In the genomic region with DNA sequence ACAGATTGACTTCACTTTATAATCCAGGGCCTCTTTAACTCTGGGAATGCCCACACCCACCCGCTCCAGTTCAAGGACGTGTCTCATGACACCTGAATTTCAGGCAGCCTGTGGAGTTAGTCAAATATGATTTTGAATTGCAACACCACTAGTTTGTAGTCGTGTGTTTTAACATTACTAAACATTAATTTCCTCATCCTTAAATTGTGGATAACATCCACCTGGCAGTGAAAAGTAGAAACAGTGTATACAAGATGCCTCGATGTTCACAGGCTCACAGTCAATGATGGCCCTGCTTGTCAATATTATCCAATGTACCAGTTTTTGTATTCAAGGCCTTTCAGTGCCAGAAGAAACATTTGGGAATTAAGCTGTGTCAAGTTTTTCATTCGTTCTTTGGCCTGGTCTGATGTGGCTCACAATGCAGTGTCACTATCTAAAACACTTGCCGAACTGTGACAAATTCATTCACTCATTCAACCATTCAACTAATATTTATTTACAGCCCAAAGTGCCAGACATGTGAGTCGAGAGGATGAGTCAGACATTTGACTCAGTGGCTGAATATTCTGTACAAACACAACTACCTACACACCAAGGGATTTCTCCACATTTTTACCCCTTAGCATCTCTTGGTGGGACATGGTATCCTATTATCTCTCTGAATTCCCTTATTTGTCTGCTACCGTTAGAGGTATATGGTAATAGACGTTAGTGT, we compare ENCODE assay signal across 8 cellular contexts. TPM values are rescaled to one million over a fixed set of nuclear protein-coding genes. Genes with fewer than 3 reads are reported as not detected.
A peak's percentile ranks its signal among the peaks of the same experiment; 100 is the strongest.
DNase-seq lines count a peak whose midpoint lies in the region; ATAC-seq and TF ChIP-seq lines count a peak whose summit lies in the region.
"Had no signal": no experiment of that assay in that cellular context is flagged by ENCODE, and none has a peak within 500 bp of the region (broad histone marks: within the 10 kb centered on the region; RNA-seq: fewer than 3 reads in every experiment).

No MANE protein-coding gene starts in this region.

- H3K27ac ChIP-seq in SJSA1 (no peak overlapping the region), upper lobe of left lung (peak overlapping the region in 3 of 4 donors; percentile 16 to 49 (median 35))

- TF ChIP-seq EP300 in upper lobe of left lung (IDR thresholded peaks at IDR 0.05) = peak in 1 of 4 donors; percentile 4

- TF ChIP-seq CTCF in fibroblast of the aortic adventitia (IDR thresholded peaks at IDR 0.05; ENCODE audit: insufficient read depth, low read length) (no peak), upper lobe of left lung (IDR thresholded peaks at IDR 0.05) (no peak)

- peaks cover 9% of the 10 kb centered on the region for H3K4me1 ChIP-seq in SJSA1 (replicated peaks)
- peaks cover 0 to 7% (median 5%) of the 10 kb centered on the region in 4 donors for H3K4me1 ChIP-seq in upper lobe of left lung

- WGBS in upper lobe of left lung, 2 donors = 39 to 54% methylated on average over 9 of the region's 9 CpGs

- no peak for TF ChIP-seq POLR2A in upper lobe of left lung (IDR thresholded peaks at IDR 0.05)

- H3K36me3 ChIP-seq in SJSA1 (no peaks in the 10 kb centered on the region), upper lobe of left lung (no peaks in the 10 kb centered on the region)

- H3K9me3 ChIP-seq in SJSA1 (replicated peaks) = 0 out of 2 replicates have a peak, but pooled peaks cover 4% of the 10 kb centered on the region
- H3K9me3 ChIP-seq in upper lobe of left lung = peaks cover 0 to 4% (median 2%) of the 10 kb centered on the region in 4 donors

- peak; percentile 75 for DNase-seq in HCEC 1CT
- DNase-seq in SJSA1 (ENCODE audit: low read depth in 1 of 2, low spot score in 2 of 2) = peak; percentile 48 to 65
- DNase-seq in fibroblast of the aortic adventitia (ENCODE audit: low read depth) = peak; percentile 45
- DNase-seq in upper lobe of left lung = peak in 1 of 2 donors; percentile 74
- no peak for DNase-seq in stimulated activated CD4-positive, alpha-beta T cell treated with anti-CD3 and anti-CD28 coated beads, Interleukin-4, amount 100 ng/mL, for 4 hours

- peaks cover 41% of the 10 kb centered on the region for H3K27me3 ChIP-seq in SJSA1 (replicated peaks)
- H3K27me3 ChIP-seq in upper lobe of left lung = peaks cover 0 to 10% (median 4%) of the 10 kb centered on the region in 4 donors

- ATAC-seq in upper lobe of left lung (ENCODE audit: low FRiP score in 2 of 2) = peak in 1 of 2 donors; percentile 70
- no peak for ATAC-seq in GM19467 (IDR thresholded peaks at IDR 0.05; ENCODE audit: unreplicated experiment)
- ATAC-seq in GM19397 (IDR thresholded peaks at IDR 0.05; ENCODE audit: unreplicated experiment) = no peak

- no peak overlapping the region for H3K4me3 ChIP-seq in SJSA1
- no peak overlapping the region for H3K4me3 ChIP-seq in fibroblast of the aortic adventitia (ENCODE audit: low read depth, low read length)
- H3K4me3 ChIP-seq in upper lobe of left lung = no peak overlapping the region

RNA-seq across cellular contexts. Expression of a gene that starts 1.4 kb away (rescaled TPM):
- total RNA-seq in SJSA1 (2014; rRNA removed; shearing (Covaris generic)) = not detected in 2 replicates
- total RNA-seq in fibroblast of the aortic adventitia (ENCODE audit: low replicate concordance) (0.09 TPM in 1 of 2 replicates, not detected in the other), upper lobe of left lung (under 1 TPM in 1 of 6 donors, not detected in 5; 0.54 TPM)
- total RNA-seq: subcutaneous adipose tissue had no signal

RNA-seq across cellular contexts. Expression of a gene that starts 43.5 kb away (rescaled TPM):
- 38.8 and 90.3 TPM in 2 replicates for total RNA-seq in SJSA1 (2014; rRNA removed; shearing (Covaris generic))
- total RNA-seq in fibroblast of the aortic adventitia (ENCODE audit: low replicate concordance) (36.7 and 204 TPM in 2 replicates), upper lobe of left lung (10 to 100 TPM; 22.1 to 42.1 (median 32.6) TPM)

RNA-seq across cellular contexts. Expression of a gene that starts 43.9 kb away (rescaled TPM):
- 22.2 and 65.3 TPM in 2 replicates for total RNA-seq in SJSA1 (2014; rRNA removed; shearing (Covaris generic))
- total RNA-seq in fibroblast of the aortic adventitia (ENCODE audit: low replicate concordance) (12.1 and 21.9 TPM in 2 replicates), upper lobe of left lung (100 to 1,000 TPM in 5 of 6 donors, 10 to 100 TPM in 1; 84.5 to 251 (median 122) TPM)

RNA-seq across cellular contexts. Expression of a gene that starts 47.7 kb away (rescaled TPM):
- not detected in 2 replicates for total RNA-seq in SJSA1 (2014; rRNA removed; shearing (Covaris generic))
- total RNA-seq in fibroblast of the aortic adventitia (ENCODE audit: low replicate concordance) = not detected in 2 replicates
- total RNA-seq in upper lobe of left lung = 1 to 10 TPM in 2 of 6 donors, under 1 TPM in 2, not detected in 2; 0.44 to 4.0 (median 0.95) TPM
- total RNA-seq: subcutaneous adipose tissue had no signal

Comparison
In these comparisons a context has a peak if more than half of its experiments do, and no peak if none do; other contexts are left out.
1. DNase-seq: peak in HCEC 1CT (single experiment), SJSA1 (2 of 2) and fibroblast of the aortic adventitia (single experiment); none in stimulated activated CD4-positive, alpha-beta T cell treated with anti-CD3 and anti-CD28 coated beads, Interleukin-4, amount 100 ng/mL, for 4 hours (0 of 2).